9 cellular contexts compared by ENCODE assay signal in genomic region chr9:15277400-15278137, GRCh38. TPM values are rescaled to one million over a fixed set of nuclear protein-coding genes. Genes with fewer than 3 reads are reported as not detected.
A peak's percentile ranks its signal among the peaks of the same experiment; 100 is the strongest.
DNase-seq lines count a peak whose midpoint lies in the region; ATAC-seq and TF ChIP-seq lines count a peak whose summit lies in the region.
"Had no signal": no experiment of that assay in that cellular context is flagged by ENCODE, and none has a peak within 500 bp of the region (broad histone marks: within the 10 kb centered on the region; RNA-seq: fewer than 3 reads in every experiment).

No MANE protein-coding gene starts in this region.

- no peaks in the 10 kb centered on the region for H3K36me3 Mint-ChIP-seq in T-helper 17 cell (ENCODE audit: low read depth)
- H3K36me3 Mint-ChIP-seq: immature natural killer cell had no signal

- H3K79me2 ChIP-seq in hepatocyte, result peaks cover 40% of the 10 kb centered on the region

- CTCF ChIA-PET in HEK293 (lab: Yijun Ruan, JAX), result interaction anchor here (0.6 to 1.3 kb wide), 11 partner anchors 9 to 139 kb away, joined by 3 to 6 read pairs (median 3); no protein-coding TSS in a partner anchor

- peaks cover 15% of the 10 kb centered on the region for H3K4me1 Mint-ChIP-seq in T-helper 17 cell

- no peak for TF ChIP-seq CTCF in HEK293 (tag by site-specific recombination; IDR thresholded peaks at IDR 0.05)
- TF ChIP-seq CTCF in hepatocyte (IDR thresholded peaks at IDR 0.05; ENCODE audit: poor library complexity), result peak; percentile 56
- peak; percentile 12 to 45 (median 25) for TF ChIP-seq CTCF in transverse colon (IDR thresholded peaks at IDR 0.05)

- H3K9me2 ChIP-seq in hepatocyte (replicated peaks; ENCODE audit: insufficient read depth), result no peaks in the 10 kb centered on the region

- TF ChIP-seq POLR2A in transverse colon (IDR thresholded peaks at IDR 0.05), result no peak

- no peaks in the 10 kb centered on the region for H3K27me3 Mint-ChIP-seq in T-helper 17 cell

- H3K4me3 ChIP-seq in HEK293 (ENCODE audit: low read depth, low read length), result no peak overlapping the region
- no peak overlapping the region for H3K4me3 ChIP-seq in hepatocyte
- H3K4me3 ChIP-seq in transverse colon, result no peak overlapping the region

- intact Hi-C loops in transverse colon (cut with DNase I; ENCODE audit: low total_unique reads), result no loop called here

- H3K4me2 ChIP-seq in hepatocyte, result peak overlapping the region; percentile 4

- no peaks in the 10 kb centered on the region for H4K20me1 ChIP-seq in hepatocyte (ENCODE audit: insufficient read depth, poor library complexity, severe bottlenecking)

- H3K9me3 ChIP-seq in HEK293 (ENCODE audit: control insufficient read depth, insufficient read depth, low read depth, low read length) (no peaks in the 10 kb centered on the region), T-helper 17 cell (ENCODE audit: control insufficient read depth, low read length, poor library complexity, severe bottlenecking) (no peaks in the 10 kb centered on the region), hepatocyte (ENCODE audit: low read depth) (no peaks in the 10 kb centered on the region), transverse colon (no peaks in the 10 kb centered on the region)

- DNase-seq in ELR (ENCODE audit: low read depth), result peak; percentile 23
- no peak for DNase-seq in T-helper 17 cell
- DNase-seq in hepatocyte (ENCODE audit: low spot score), result no peak
- no peak for DNase-seq in transverse colon
- no peak for DNase-seq in SHP77 treated with DMSO at 0.1 percent for 48 hours (lab: John Stamatoyannopoulos, UW)
- DNase-seq in cerebellar nuclear complex (lab: John Stamatoyannopoulos, UW), result no peak

- H3K36me3 ChIP-seq in HEK293 (ENCODE audit: control insufficient read depth in 2 of 2, insufficient read depth in 1 of 2, low read length in 2 of 2) (no peaks in the 10 kb centered on the region), hepatocyte (replicated peaks; ENCODE audit: insufficient read depth, low read depth) (no peaks in the 10 kb centered on the region), transverse colon (no peaks in the 10 kb centered on the region)

- no peaks in the 10 kb centered on the region for H3K4me1 ChIP-seq in HEK293 (ENCODE audit: control insufficient read depth, insufficient read depth, low read length)
- peaks cover 14% of the 10 kb centered on the region for H3K4me1 ChIP-seq in hepatocyte (ENCODE audit: insufficient read depth)
- H3K4me1 ChIP-seq in transverse colon, result peaks cover 0 to 37% (median 23%) of the 10 kb centered on the region in 4 donors

- in situ Hi-C loops in transverse colon (cut with MboI; ENCODE audit: low pct_ligation_motif_present in 1 of 4, low pct_unique_long_range_greater_than_20kb in 1 of 4, low sequenced_read_pairs in 3 of 4), result loop anchor here in 1 of 4 donors (25.0 kb wide), 1 partner anchor 135 kb away; the partner anchor contains the start of gene SNAPC3

- POLR2A ChIA-PET in HEK293 (lab: Yijun Ruan, JAX), result interaction anchor here (1.0 kb wide), 1 partner anchor 30 kb away, joined by 3 read pairs; the partner anchor contains the start of gene TTC39B

- no peak overlapping the region for H3K4me3 Mint-ChIP-seq in T-helper 17 cell
- H3K4me3 Mint-ChIP-seq: immature natural killer cell had no signal

- peak; percentile 54 for ATAC-seq in T-helper 17 cell
- ATAC-seq in HG03108 (IDR thresholded peaks at IDR 0.05; ENCODE audit: unreplicated experiment), result no peak

- H3K27me3 ChIP-seq in hepatocyte, result no peaks in the 10 kb centered on the region
- H3K27me3 ChIP-seq in transverse colon, result no peaks in the 10 kb centered on the region

- no peak for TF ChIP-seq EP300 in transverse colon (IDR thresholded peaks at IDR 0.05; ENCODE audit: low read depth)

- no peak overlapping the region for H3K27ac ChIP-seq in HEK293 (ENCODE audit: extremely low read depth, low read depth, low read length)
- no peak overlapping the region for H3K27ac ChIP-seq in hepatocyte
- H3K27ac ChIP-seq in transverse colon, result peak overlapping the region; percentile 23 to 72 (median 58)

- H3K27ac Mint-ChIP-seq in T-helper 17 cell, result no peak overlapping the region

- H2AFZ ChIP-seq in hepatocyte, result no peak overlapping the region

- 85% methylated on average over 10 of the region's 10 CpGs for WGBS in hepatocyte (ENCODE audit: low lambda C conversion rate, missing lambda C conversion rate)
- 24 to 54% methylated on average over 6 to 10 of the region's 10 CpGs for WGBS in transverse colon (ENCODE audit: low coverage in 1 of 2), 2 donors

TF ChIP-seq in HEK293, 187 proteins besides CTCF, POLR2A, EP300 and RAD21:
- TF ChIP-seq ZNF654 (tag by site-specific recombination; IDR thresholded peaks at IDR 0.05; ENCODE audit: low read depth) (peak; percentile 22; the same call in 1 of the 2 replicates), ZNF776 (tag by site-specific recombination; IDR thresholded peaks at IDR 0.05; ENCODE audit: borderline replicate concordance) (no peak), ZFP69B (tag by site-specific recombination; IDR thresholded peaks at IDR 0.05) (no peak), ZBTB17 (tag by site-specific recombination; IDR thresholded peaks at IDR 0.05) (no peak), ZNF335 (tag by site-specific recombination; conservative IDR thresholded peaks at IDR 0.05) (no peak)

RNA-seq across cellular contexts. Expression of gene TTC39B, which starts 29.4 kb away (rescaled TPM):
- total RNA-seq in T-helper 17 cell (10 to 100 TPM; 28.7 to 35.6 TPM), hepatocyte (15.7 and 19.3 TPM in 2 replicates), transverse colon (10 to 100 TPM; 23.3 to 62.8 (median 38.1) TPM)
- 2.6 and 2.7 TPM in 2 replicates for polyA plus RNA-seq in hepatocyte

Comparison
In these comparisons a context has a peak if more than half of its experiments do, and no peak if none do; other contexts are left out.
1. H3K27ac ChIP-seq: peak in transverse colon (4 of 4); none in HEK293 (single experiment) and hepatocyte (single experiment).